Comparison of ENCODE assay signal across 8 cellular contexts in the genomic region with DNA sequence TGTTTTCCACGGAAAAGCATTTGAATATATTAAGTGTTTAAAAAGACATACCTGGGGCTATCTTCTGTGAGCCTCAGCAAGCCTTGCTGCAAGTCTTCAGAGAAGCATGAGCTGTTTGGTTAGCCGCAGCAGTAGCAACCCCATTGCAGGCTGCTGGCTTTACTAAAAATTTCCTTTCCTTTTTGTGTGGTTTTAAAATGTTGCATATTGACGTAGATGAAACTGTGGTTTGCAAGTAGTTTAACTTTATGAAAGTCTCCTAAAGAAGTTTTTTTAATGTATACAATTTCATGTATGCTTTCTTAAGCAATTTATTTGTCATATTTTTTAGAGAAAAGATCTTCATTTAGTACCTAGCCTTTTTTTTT. TPM values are rescaled to one million over a fixed set of nuclear protein-coding genes. Genes with fewer than 3 reads are reported as not detected.
A peak's percentile ranks its signal among the peaks of the same experiment; 100 is the strongest.
DNase-seq lines count a peak whose midpoint lies in the region; ATAC-seq and TF ChIP-seq lines count a peak whose summit lies in the region.

A gene with protein sequence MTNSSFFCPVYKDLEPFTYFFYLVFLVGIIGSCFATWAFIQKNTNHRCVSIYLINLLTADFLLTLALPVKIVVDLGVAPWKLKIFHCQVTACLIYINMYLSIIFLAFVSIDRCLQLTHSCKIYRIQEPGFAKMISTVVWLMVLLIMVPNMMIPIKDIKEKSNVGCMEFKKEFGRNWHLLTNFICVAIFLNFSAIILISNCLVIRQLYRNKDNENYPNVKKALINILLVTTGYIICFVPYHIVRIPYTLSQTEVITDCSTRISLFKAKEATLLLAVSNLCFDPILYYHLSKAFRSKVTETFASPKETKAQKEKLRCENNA (minus strand): TSS at position 164 of the 368 bp plus-strand sequence. CDS start 3,830 bp downstream, outside the sequence.

- no peak within 1 kb of the TSS for H3K4ac ChIP-seq in neuronal stem cell (ENCODE audit: low read length)

- no peaks in the 10 kb centered on the region for H3K27me3 ChIP-seq in BLaER1
- no peaks in the 10 kb centered on the region for H3K27me3 ChIP-seq in effector memory CD4-positive, alpha-beta T cell (replicated peaks; ENCODE audit: control insufficient read depth, insufficient read depth, low read length, poor library complexity, severe bottlenecking)
- H3K27me3 ChIP-seq in neuronal stem cell (ENCODE audit: control insufficient read depth in 3 of 3, insufficient read depth in 3 of 3, low read depth in 1 of 3, low read length in 3 of 3), result no peaks in the 10 kb centered on the region

- no peak within 1 kb of the TSS for H3K18ac ChIP-seq in neuronal stem cell (ENCODE audit: low read length)

- H2AFZ ChIP-seq in neuronal stem cell (ENCODE audit: low read length), result no peak within 1 kb of the TSS

- H2BK12ac ChIP-seq in neuronal stem cell (ENCODE audit: low read length), result no peak within 1 kb of the TSS

- no peak within 1 kb of the TSS for H4K8ac ChIP-seq in neuronal stem cell (ENCODE audit: low read depth, low read length)

- no peak within 1 kb of the TSS for H2BK15ac ChIP-seq in neuronal stem cell (ENCODE audit: low read length)

- H2BK120ac ChIP-seq in neuronal stem cell (ENCODE audit: low read depth, low read length), result no peak within 1 kb of the TSS

- no peak within 1 kb of the TSS for H2BK5ac ChIP-seq in neuronal stem cell (ENCODE audit: low read length)

- H3K4me3 ChIP-seq in BLaER1, result no peak within 1 kb of the TSS
- peak within 1 kb of the TSS; percentile 53 for H3K4me3 ChIP-seq in effector memory CD4-positive, alpha-beta T cell (ENCODE audit: insufficient read depth, low read depth, low read length, poor library complexity, severe bottlenecking)
- peak within 1 kb of the TSS; percentile 18 for H3K4me3 ChIP-seq in urinary bladder (ENCODE audit: low read depth, low read length)
- H3K4me3 ChIP-seq in neuronal stem cell (ENCODE audit: low read length in 2 of 2), result no peak within 1 kb of the TSS

- DNase-seq in T-helper 1 cell (peak; percentile 18 to 93 (median 54)), omental fat pad (ENCODE audit: low spot score) (no peak), neuronal stem cell (ENCODE audit: low spot score) (no peak), SW 1271 (lab: John Stamatoyannopoulos, UW) (no peak)
- peak; percentile 43 to 63 (median 49) for DNase-seq in effector memory CD4-positive, alpha-beta T cell

- TF ChIP-seq CTCF in omental fat pad (IDR thresholded peaks at IDR 0.05), result no peak

- H3K9ac ChIP-seq in BLaER1 (no peak within 1 kb of the TSS), neuronal stem cell (ENCODE audit: low read depth, low read length, poor library complexity) (no peak within 1 kb of the TSS)

- 90% methylated on average over 3 of the region's 3 CpGs for WGBS in urinary bladder
- WGBS in neuronal stem cell (ENCODE audit: extremely low coverage in 2 of 2, insufficient read length in 2 of 2, insufficient replicate concordance in 1 of 2), 2 donors, result no CpG with 5 or more reads among the region's 3 CpGs

- H3K23ac ChIP-seq in neuronal stem cell (ENCODE audit: low read depth, low read length, poor library complexity), result no peak within 1 kb of the TSS

- peak; percentile 93 for ATAC-seq in GM21576 (IDR thresholded peaks at IDR 0.05; ENCODE audit: unreplicated experiment)
- ATAC-seq in omental fat pad (ENCODE audit: low FRiP score), result no peak

- no peak within 1 kb of the TSS for H2AK5ac ChIP-seq in neuronal stem cell (ENCODE audit: low read depth, low read length)

- no peak within 1 kb of the TSS for H3K27ac ChIP-seq in BLaER1
- peak within 1 kb of the TSS; percentile 72 for H3K27ac ChIP-seq in effector memory CD4-positive, alpha-beta T cell (ENCODE audit: insufficient read depth, low read length, poor library complexity, severe bottlenecking)
- H3K27ac ChIP-seq in urinary bladder (ENCODE audit: low read depth), result peak within 1 kb of the TSS; percentile 23
- H3K27ac ChIP-seq in neuronal stem cell (replicated peaks; ENCODE audit: low read length), result no peak within 1 kb of the TSS

- peak within 1 kb of the TSS; percentile 25 for H3K4me2 ChIP-seq in BLaER1
- H3K4me2 ChIP-seq in neuronal stem cell (ENCODE audit: insufficient read depth, low read length, poor library complexity, severe bottlenecking), result no peak within 1 kb of the TSS

- no peaks in the 10 kb centered on the region for H3K9me3 ChIP-seq in BLaER1
- H3K9me3 ChIP-seq in effector memory CD4-positive, alpha-beta T cell (ENCODE audit: control insufficient read depth, low read length), result no peaks in the 10 kb centered on the region
- no peaks in the 10 kb centered on the region for H3K9me3 ChIP-seq in neuronal stem cell (replicated peaks in 1 of 2; ENCODE audit: control insufficient read depth in 2 of 2, insufficient read depth in 1 of 2, low read depth in 1 of 2, low read length in 2 of 2)

- no peaks in the 10 kb centered on the region for H4K20me1 ChIP-seq in BLaER1

- H3K14ac ChIP-seq in neuronal stem cell (ENCODE audit: low read length), result no peak within 1 kb of the TSS

- H3K4me1 ChIP-seq in BLaER1 (peaks cover 10% of the 10 kb centered on the region), urinary bladder (ENCODE audit: insufficient read depth) (no peaks in the 10 kb centered on the region), neuronal stem cell (ENCODE audit: control insufficient read depth in 2 of 2, insufficient read depth in 1 of 2, low read depth in 1 of 2, low read length in 2 of 2) (peaks cover 0 to 2% of the 10 kb centered on the region in 2 donors)
- peaks cover 35% of the 10 kb centered on the region for H3K4me1 ChIP-seq in effector memory CD4-positive, alpha-beta T cell (ENCODE audit: control insufficient read depth, insufficient read depth, low read length, poor library complexity, severe bottlenecking)

- H4K91ac ChIP-seq in neuronal stem cell (ENCODE audit: low read depth, low read length, poor library complexity), result no peak within 1 kb of the TSS

- H3K79me1 ChIP-seq in neuronal stem cell (ENCODE audit: low read depth, low read length), result no peaks in the 10 kb centered on the region

- H3K36me3 ChIP-seq in BLaER1 (peaks cover 3% of the 10 kb centered on the region; the same call in 1 of the 2 replicates), urinary bladder (ENCODE audit: insufficient read depth) (no peaks in the 10 kb centered on the region), neuronal stem cell (replicated peaks in 1 of 2; ENCODE audit: control insufficient read depth in 2 of 2, insufficient read depth in 2 of 2, low read length in 2 of 2) (peaks cover 3 to 4% of the 10 kb centered on the region in 2 donors)
- peaks cover 10% of the 10 kb centered on the region for H3K36me3 ChIP-seq in effector memory CD4-positive, alpha-beta T cell (ENCODE audit: control insufficient read depth, insufficient read depth, low read length)

RNA-seq across cellular contexts. Expression of the gene that starts here (rescaled TPM):
- total RNA-seq in urinary bladder, result 0.63 TPM
- 1.5 TPM for polyA plus RNA-seq in urinary bladder
- 10 to 100 TPM in 1 of 4 donors, 1 to 10 TPM in 3; 2.8 to 10.6 (median 4.7) TPM for total RNA-seq in omental fat pad
- polyA plus RNA-seq in neuronal stem cell (2013, experiment 1 of 2), result not detected
- not detected for polyA plus RNA-seq in neuronal stem cell (2013, experiment 2 of 2)

Comparison
In these comparisons a context has a peak if more than half of its experiments do, and no peak if none do; other contexts are left out.
1. H3K27ac ChIP-seq: peak in effector memory CD4-positive, alpha-beta T cell (single experiment) and urinary bladder (single experiment); none in BLaER1 (single experiment) and neuronal stem cell (single experiment).
2. H3K4me3 ChIP-seq: peak in effector memory CD4-positive, alpha-beta T cell (single experiment) and urinary bladder (single experiment); none in BLaER1 (single experiment) and neuronal stem cell (0 of 2).
3. DNase-seq: peak in T-helper 1 cell (5 of 5) and effector memory CD4-positive, alpha-beta T cell (3 of 3); none in omental fat pad (single experiment), neuronal stem cell (single experiment) and SW 1271 (0 of 2).